ENCODE assay signal across 8 cellular contexts in genomic region chr4:169618286-169618685, GRCh38. TPM values are rescaled to one million over a fixed set of nuclear protein-coding genes. Genes with fewer than 3 reads are reported as not detected.
DNase-seq lines count a peak whose midpoint lies in the region; ATAC-seq, FAIRE-seq and TF ChIP-seq lines count a peak whose summit lies in the region.
"Had no signal": no experiment of that assay in that cellular context is flagged by ENCODE, and none has a peak within 500 bp of the region (broad histone marks: within the 10 kb centered on the region; RNA-seq: fewer than 3 reads in every experiment).

No MANE protein-coding gene starts in this region.

- H3K4me3 ChIP-seq in Karpas-422 (ENCODE audit: low read length) (0 out of 2 replicates have a peak overlapping the region, but pooled peaks have one; percentile 74), GM12878 (no peak overlapping the region)

- TF ChIP-seq CTCF in GM12878 (IDR thresholded peaks at IDR 0.05 in 2 of 3, conservative IDR thresholded peaks at IDR 0.05 in 1 of 3; ENCODE audit: control insufficient read depth in 2 of 3, extremely low read depth in 1 of 3, insufficient read depth in 1 of 3, low read depth in 3 of 3, low read length in 3 of 3) (no peak), natural killer cell (IDR thresholded peaks at IDR 0.05) (no peak)

- H3K79me2 ChIP-seq in Karpas-422 (ENCODE audit: low read length) (peaks cover 31% of the 10 kb centered on the region), GM12878 (ENCODE audit: control insufficient read depth, insufficient read depth, low read length) (peaks cover 30% of the 10 kb centered on the region)

- BruUV-seq in GM12878 (replicated peaks; lab: Mats Ljungman, UMichigan), result no TSS peak

- H3K36me3 ChIP-seq in Karpas-422 (ENCODE audit: insufficient read depth, low read length) (no peaks in the 10 kb centered on the region), GM12878 (ENCODE audit: control insufficient read depth in 2 of 2, insufficient read depth in 2 of 2, low read length in 1 of 2) (no peaks in the 10 kb centered on the region)

- no peak for TF ChIP-seq RAD21 in GM12878 (IDR thresholded peaks at IDR 0.05; ENCODE audit: insufficient read depth, low read depth, low read length)

- no peaks in the 10 kb centered on the region for H3K9me3 ChIP-seq in Karpas-422 (ENCODE audit: low read length)
- H3K9me3 ChIP-seq in GM12878 (replicated peaks; ENCODE audit: control insufficient read depth, insufficient read depth, low read length), result no peaks in the 10 kb centered on the region

- no peaks in the 10 kb centered on the region for H3K9me2 ChIP-seq in Karpas-422 (replicated peaks; ENCODE audit: insufficient read depth, low read length)

- 42% methylated on average over 3 of the region's 3 CpGs for WGBS in GM12878 (ENCODE audit: insufficient coverage, insufficient replicate concordance, low lambda C conversion rate, missing lambda C conversion rate)

- CTCF ChIA-PET in GM12878 (lab: Yijun Ruan, JAX), result interaction anchor here (1.2 kb wide), 1 partner anchor 33 kb away, joined by 3 read pairs; no protein-coding TSS in a partner anchor

- SMC1A ChIA-PET in GM12878 (lab: Charles Lee; ENCODE audit: uncharacterized antibody, unreplicated experiment), result interaction anchor here (1.2 to 3.3 kb wide), 2 partner anchors 10 to 42 kb away, joined by 4 to 25 read pairs; no protein-coding TSS in a partner anchor

- no peaks in the 10 kb centered on the region for H3K36me3 Mint-ChIP-seq in natural killer cell

- POLR2A ChIA-PET in GM12878 (lab: Charles Lee), result interaction anchor here (0.9 to 1.1 kb wide), 2 partner anchors 41 to 51 kb away, joined by 4 read pairs; no protein-coding TSS in a partner anchor

- peaks cover 48 to 51% of the 10 kb centered on the region in 2 donors for H3K4me1 Mint-ChIP-seq in natural killer cell

- RAD21 ChIA-PET in GM12878 (lab: Charles Lee; ENCODE audit: unreplicated experiment), result interaction anchor here (4.5 kb wide), 1 partner anchor 42 kb away, joined by 34 read pairs; no protein-coding TSS in a partner anchor

- ATAC-seq in GM12878 (no peak), natural killer cell (no peak), GM18858 (IDR thresholded peaks at IDR 0.05; ENCODE audit: unreplicated experiment) (no peak)

- no peaks in the 10 kb centered on the region for H3K27me3 ChIP-seq in Karpas-422 (ENCODE audit: low read length)
- H3K27me3 ChIP-seq in GM12878 (replicated peaks in 1 of 2; ENCODE audit: control insufficient read depth in 2 of 2, insufficient read depth in 2 of 2, low read length in 1 of 2), result no peaks in the 10 kb centered on the region

- TF ChIP-seq POLR2A in GM12878 (IDR thresholded peaks at IDR 0.05; ENCODE audit: low read depth, low read length), result no peak

- H3K27ac ChIP-seq in Karpas-422 (ENCODE audit: low read length) (peak overlapping the region; percentile 90), GM12878 (ENCODE audit: control insufficient read depth, insufficient read depth) (no peak overlapping the region)

- DNase-seq in Daoy (ENCODE audit: low read depth), result peak; percentile 2
- DNase-seq in Karpas-422, result no peak
- DNase-seq in GM12878 (ENCODE audit: low read depth, low spot score), result no peak
- no peak for DNase-seq in natural killer cell
- no peak for DNase-seq in activated effector memory CD4-positive, alpha-beta T cell treated with anti-CD3 and anti-CD28 coated beads, Interleukin-2, amount 50 U/mL, for 16 hours
- DNase-seq in activated effector memory CD4-positive, alpha-beta T cell treated with Interleukin-2 at 50 U/mL for 16 hours, result no peak
- DNase-seq: NCI-H2081 had no signal

- H3K4me2 ChIP-seq in Karpas-422 (ENCODE audit: low read depth, low read length, poor library complexity, severe bottlenecking) (peak overlapping the region; percentile 85), GM12878 (ENCODE audit: control insufficient read depth, insufficient read depth) (no peak overlapping the region)

- H2AFZ ChIP-seq in Karpas-422 (ENCODE audit: low read length), result peak overlapping the region; percentile 51; the same call in 1 of the 2 replicates
- H2AFZ ChIP-seq in GM12878 (ENCODE audit: control insufficient read depth, low read depth, low read length), result peak overlapping the region; percentile 82

- no peak overlapping the region for H3K9ac ChIP-seq in Karpas-422 (ENCODE audit: low read length)
- no peak overlapping the region for H3K9ac ChIP-seq in GM12878 (ENCODE audit: control insufficient read depth, insufficient read depth, low read length)

- TF ChIP-seq EP300 in GM12878 (IDR thresholded peaks at IDR 0.05; ENCODE audit: borderline replicate concordance in 1 of 2, control insufficient read depth in 1 of 2, low read depth in 2 of 2, low read length in 2 of 2), result no peak

- intact Hi-C loops in GM12878 (cut with micrococcal nuclease; ENCODE audit: unreplicated experiment) (no loop called here), natural killer cell (cut with micrococcal nuclease) (no loop called here)

- H3K27ac Mint-ChIP-seq in natural killer cell, result peak overlapping the region; percentile 99 to 100

- no peaks in the 10 kb centered on the region for H3K9me3 Mint-ChIP-seq in natural killer cell

- peak overlapping the region; percentile 95 for H3K4me3 Mint-ChIP-seq in natural killer cell

- H3K4me1 ChIP-seq in Karpas-422 (ENCODE audit: low read length) (peaks cover 36% of the 10 kb centered on the region), GM12878 (ENCODE audit: control insufficient read depth, insufficient read depth, low read length) (peaks cover 5% of the 10 kb centered on the region)

- in situ Hi-C loops in GM12878 (cut with MboI), result loop anchor here (5.0 kb wide), 1 partner anchor 424 kb away; no protein-coding TSS in a partner anchor

- no peak for FAIRE-seq in GM12878 (lab: Jason Lieb, UNC)

- H4K20me1 ChIP-seq in Karpas-422 (ENCODE audit: insufficient read depth, low read depth, low read length), result no peaks in the 10 kb centered on the region
- no peaks in the 10 kb centered on the region for H4K20me1 ChIP-seq in GM12878 (ENCODE audit: control insufficient read depth, insufficient read depth)

- H3K27me3 Mint-ChIP-seq in natural killer cell (ENCODE audit: low read depth in 2 of 2), result no peaks in the 10 kb centered on the region

RNA-seq across cellular contexts. Expression of gene CLCN3, which starts 2.1 kb away (rescaled TPM):
- total RNA-seq in Daoy (2014; rRNA removed; shearing (Covaris generic)), result 9.3 and 10.7 TPM in 2 replicates
- 35.8 and 38.5 TPM in 2 replicates for total RNA-seq in Karpas-422 (2014; rRNA removed; shearing (Covaris generic); ENCODE audit: low replicate concordance)
- 69.5 and 69.9 TPM in 2 replicates for total RNA-seq in GM12878 (2013; cell fraction: nucleolus; rRNA removed)
- total RNA-seq in GM12878 (2014; rRNA removed) (11.8 and 12.3 TPM in 2 replicates), GM12878 (2014; rRNA removed; fragmentation: Illumina TruSeq; extraction: Trizol) (16.2 and 18.2 TPM in 2 replicates), GM12878 (2021) (17.1 and 17.2 TPM in 2 replicates), natural killer cell (10 to 100 TPM; 20.7 to 26.0 (median 21.0) TPM)
- 5.6 TPM for polyA plus RNA-seq in GM12878 (2011; ENCODE audit: low read depth)
- polyA plus RNA-seq in GM12878 (2011; rRNA removed) (22.8 and 36.6 TPM in 2 replicates), GM12878 (2014; fragmentation: Illumina TruSeq; extraction: Trizol) (16.0 and 27.9 TPM in 2 replicates), GM12878 (2014; fragmentation: Nextera tagmentation; extraction: Ambion mirVana) (1 to 10 TPM; 4.0 to 4.7 TPM), GM12878 (2014; rRNA removed) (9.9 and 10.0 TPM in 2 replicates), GM12878 (2016; fragmentation: Nextera tagmentation; extraction: Ambion mirVana) (10 to 100 TPM; 11.0 to 11.3 TPM)
- 8.2 and 9.1 TPM in 2 replicates for polyA plus RNA-seq in GM12878 (2011; cell fraction: cytosol; rRNA removed)
- 8.2 and 9.9 TPM in 2 replicates for polyA plus RNA-seq in GM12878 (2011; cell fraction: nucleus; rRNA removed)
- polyA plus RNA-seq in GM12878 (2012), result 5.6 and 8.8 TPM in 2 replicates
- polyA minus RNA-seq in GM12878 (2011; rRNA and poly(A)+ RNA removed), result 46.6 and 51.9 TPM in 2 replicates
- polyA minus RNA-seq in GM12878 (2011; cell fraction: cytosol; rRNA and poly(A)+ RNA removed), result 10.2 and 12.3 TPM in 2 replicates
- polyA minus RNA-seq in GM12878 (2011; cell fraction: nucleus; rRNA and poly(A)+ RNA removed), result 24.7 and 33.7 TPM in 2 replicates

RNA-seq across cellular contexts. Expression of gene NEK1, which starts 5.9 kb away (rescaled TPM):
- 3.8 and 4.7 TPM in 2 replicates for total RNA-seq in Daoy (2014; rRNA removed; shearing (Covaris generic))
- total RNA-seq in Karpas-422 (2014; rRNA removed; shearing (Covaris generic); ENCODE audit: low replicate concordance), result 7.0 and 9.4 TPM in 2 replicates
- total RNA-seq in GM12878 (2013; cell fraction: nucleolus; rRNA removed), result 38.5 and 41.8 TPM in 2 replicates
- total RNA-seq in GM12878 (2014; rRNA removed), result 5.7 and 7.6 TPM in 2 replicates
- 6.7 and 7.2 TPM in 2 replicates for total RNA-seq in GM12878 (2014; rRNA removed; fragmentation: Illumina TruSeq; extraction: Trizol)
- total RNA-seq in GM12878 (2021), result 9.5 and 10.3 TPM in 2 replicates
- polyA plus RNA-seq in GM12878 (2011; ENCODE audit: low read depth), result 1.8 TPM
- 11.0 and 18.1 TPM in 2 replicates for polyA plus RNA-seq in GM12878 (2011; rRNA removed)
- 3.2 and 3.6 TPM in 2 replicates for polyA plus RNA-seq in GM12878 (2011; cell fraction: cytosol; rRNA removed)
- polyA plus RNA-seq in GM12878 (2011; cell fraction: nucleus; rRNA removed), result 8.5 and 9.1 TPM in 2 replicates
- polyA plus RNA-seq in GM12878 (2012), result 3.7 and 4.8 TPM in 2 replicates
- polyA plus RNA-seq in GM12878 (2014; fragmentation: Illumina TruSeq; extraction: Trizol), result 8.3 and 10.4 TPM in 2 replicates
- 1 to 10 TPM; 4.9 to 5.1 TPM for polyA plus RNA-seq in GM12878 (2014; fragmentation: Nextera tagmentation; extraction: Ambion mirVana)
- polyA plus RNA-seq in GM12878 (2014; rRNA removed), result 3.3 and 5.1 TPM in 2 replicates
- 10 to 100 TPM; 12.9 to 16.1 TPM for polyA plus RNA-seq in GM12878 (2016; fragmentation: Nextera tagmentation; extraction: Ambion mirVana)
- polyA minus RNA-seq in GM12878 (2011; rRNA and poly(A)+ RNA removed), result 14.3 and 19.7 TPM in 2 replicates
- 6.0 and 6.2 TPM in 2 replicates for polyA minus RNA-seq in GM12878 (2011; cell fraction: cytosol; rRNA and poly(A)+ RNA removed)
- 24.2 and 42.8 TPM in 2 replicates for polyA minus RNA-seq in GM12878 (2011; cell fraction: nucleus; rRNA and poly(A)+ RNA removed)
- 10 to 100 TPM; 16.4 to 24.9 (median 19.0) TPM for total RNA-seq in natural killer cell
